ENCODE assay signal across 8 cellular contexts in genomic region chr19:2236285-2237050, GRCh38. TPM values are rescaled to one million over a fixed set of nuclear protein-coding genes. Genes with fewer than 3 reads are reported as not detected.
DNase-seq lines count a peak whose midpoint lies in the region; ATAC-seq and TF ChIP-seq lines count a peak whose summit lies in the region.

PLEKHJ1 (minus strand) TSS chr19:2236329; CDS start chr19:2236248, 81 bp downstream.
A gene with protein sequence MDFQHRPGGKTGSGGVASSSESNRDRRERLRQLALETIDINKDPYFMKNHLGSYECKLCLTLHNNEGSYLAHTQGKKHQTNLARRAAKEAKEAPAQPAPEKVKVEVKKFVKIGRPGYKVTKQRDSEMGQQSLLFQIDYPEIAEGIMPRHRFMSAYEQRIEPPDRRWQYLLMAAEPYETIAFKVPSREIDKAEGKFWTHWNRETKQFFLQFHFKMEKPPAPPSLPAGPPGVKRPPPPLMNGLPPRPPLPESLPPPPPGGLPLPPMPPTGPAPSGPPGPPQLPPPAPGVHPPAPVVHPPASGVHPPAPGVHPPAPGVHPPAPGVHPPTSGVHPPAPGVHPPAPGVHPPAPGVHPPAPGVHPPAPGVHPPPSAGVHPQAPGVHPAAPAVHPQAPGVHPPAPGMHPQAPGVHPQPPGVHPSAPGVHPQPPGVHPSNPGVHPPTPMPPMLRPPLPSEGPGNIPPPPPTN (plus strand): TSS chr19:2236824. CDS start chr19:2243419, 6,595 bp downstream.

- H3K9ac ChIP-seq in mammary epithelial cell (ENCODE audit: insufficient read depth, low read length) (peak within 1 kb of the TSS; percentile 78), iPS-20b (ENCODE audit: low read depth, low read length) (peak within 1 kb of the TSS; percentile 94)

- peak; percentile 100 for DNase-seq in AG08396 (ENCODE audit: low spot score)
- peak; percentile 96 for DNase-seq in NCI-H2227 (lab: John Stamatoyannopoulos, UW; ENCODE audit: unreplicated experiment)
- DNase-seq in WERI-Rb-1 = peak; percentile 98
- DNase-seq in mammary epithelial cell = peak; percentile 97

- H2AFZ ChIP-seq in mammary epithelial cell (ENCODE audit: low read depth, low read length) = peak within 1 kb of the TSS; percentile 87

- CTCF ChIA-PET in mammary epithelial cell (lab: Charles Lee; ENCODE audit: low non-redundant PET) = interaction anchor here (0.6 to 0.7 kb wide), 4 partner anchors 57 to 156 kb away, joined by 3 to 10 read pairs (median 4); no protein-coding TSS in a partner anchor

- H3K4me3 ChIP-seq in WERI-Rb-1 (ENCODE audit: low read depth, low read length) (peak within 1 kb of the TSS; percentile 94), mammary epithelial cell (replicated peaks in 1 of 3; ENCODE audit: insufficient read depth in 1 of 3, low read depth in 2 of 3, low read length in 3 of 3) (peak within 1 kb of the TSS; percentile 67 to 90 (median 84)), iPS-20b (ENCODE audit: low read length) (peak within 1 kb of the TSS; percentile 92), skin epidermis (peak within 1 kb of the TSS; percentile 78 to 98 (median 91))

- peaks cover 5% of the 10 kb centered on the region for H4K20me1 ChIP-seq in mammary epithelial cell (ENCODE audit: insufficient read depth, low read length)

- no peaks in the 10 kb centered on the region for H3K27me3 ChIP-seq in WERI-Rb-1 (ENCODE audit: insufficient read depth, low read depth, severe bottlenecking)
- H3K27me3 ChIP-seq in mammary epithelial cell (ENCODE audit: insufficient read depth, low read length) = no peaks in the 10 kb centered on the region
- H3K27me3 ChIP-seq in iPS-20b (ENCODE audit: insufficient read depth, low read length) = no peaks in the 10 kb centered on the region

- intact Hi-C loops in mammary epithelial cell (cut with micrococcal nuclease) = loop anchor here (1.0 to 10.0 kb wide), 9 partner anchors 33 to 401 kb away; partner anchors contain the start of gene GADD45B

- H3K9me3 ChIP-seq in WERI-Rb-1 (ENCODE audit: severe bottlenecking) = no peaks in the 10 kb centered on the region
- H3K9me3 ChIP-seq in mammary epithelial cell (replicated peaks; ENCODE audit: insufficient read depth, low read length) = no peaks in the 10 kb centered on the region
- H3K9me3 ChIP-seq in iPS-20b (ENCODE audit: insufficient read depth, low read depth, low read length) = no peaks in the 10 kb centered on the region

- ATAC-seq in GM18873 (IDR thresholded peaks at IDR 0.05; ENCODE audit: low FRiP score, unreplicated experiment) (peak; percentile 66), HG03139 (IDR thresholded peaks at IDR 0.05; ENCODE audit: unreplicated experiment) (peak; percentile 67)

- TF ChIP-seq CTCF in WERI-Rb-1 (IDR thresholded peaks at IDR 0.05; ENCODE audit: low read depth, low read length) (peak; percentile 99), mammary epithelial cell (conservative IDR thresholded peaks at IDR 0.05 in 1 of 2, IDR thresholded peaks at IDR 0.05 in 1 of 2; ENCODE audit: extremely low read depth in 1 of 2, insufficient read depth in 1 of 2, low read depth in 1 of 2, low read length in 2 of 2) (peak; percentile 93 to 100)

- H3K79me2 ChIP-seq in mammary epithelial cell (ENCODE audit: insufficient read depth, low read length) = peaks cover 88% of the 10 kb centered on the region

- peak within 1 kb of the TSS; percentile 98 for H3K27ac ChIP-seq in WERI-Rb-1
- peak within 1 kb of the TSS; percentile 79 for H3K27ac ChIP-seq in mammary epithelial cell (ENCODE audit: insufficient read depth, low read depth, low read length)
- peak within 1 kb of the TSS; percentile 59 for H3K27ac ChIP-seq in iPS-20b (ENCODE audit: low read length)
- peak within 1 kb of the TSS; percentile 90 to 99 (median 97) for H3K27ac ChIP-seq in skin epidermis

- under 1% methylated on average over 32 of the region's 84 CpGs for WGBS in mammary epithelial cell (ENCODE audit: low coverage, missing lambda C conversion rate)

- in situ Hi-C loops in mammary epithelial cell (cut with MboI; ENCODE audit: low sequenced_read_pairs in 2 of 2) = no loop called here

- peak within 1 kb of the TSS; percentile 93 for H3K4me2 ChIP-seq in mammary epithelial cell (ENCODE audit: insufficient read depth, low read depth, low read length)

- no TSS peak for BruUV-seq in mammary epithelial cell (replicated peaks; lab: Mats Ljungman, UMichigan)

- peaks cover 70% of the 10 kb centered on the region for H3K36me3 ChIP-seq in WERI-Rb-1
- H3K36me3 ChIP-seq in mammary epithelial cell (ENCODE audit: insufficient read depth, low read length) = no peaks in the 10 kb centered on the region
- H3K36me3 ChIP-seq in iPS-20b (ENCODE audit: insufficient read depth, low read depth, low read length) = peaks cover 34% of the 10 kb centered on the region

- H3K4me1 ChIP-seq in mammary epithelial cell (ENCODE audit: insufficient read depth, low read length) (peaks cover 38% of the 10 kb centered on the region), iPS-20b (ENCODE audit: insufficient read depth, low read length) (peaks cover 21% of the 10 kb centered on the region)

- dilution Hi-C loops in mammary epithelial cell (cut with HindIII; ENCODE audit: low sequenced_read_pairs) = loop anchor here (5.0 kb wide), 3 partner anchors 36 to 91 kb away; partner anchors contain the start of genes LSM7 and SPPL2B

RNA-seq across cellular contexts. Expression of gene PLEKHJ1, which starts in this region (rescaled TPM):
- 10 to 100 TPM; 33.0 to 61.5 TPM for total RNA-seq in mammary epithelial cell
- 68.8 TPM for polyA plus RNA-seq in mammary epithelial cell
- polyA minus RNA-seq in mammary epithelial cell = 62.8 TPM

RNA-seq across cellular contexts. Expression of the second gene that starts in this region (rescaled TPM):
- total RNA-seq in mammary epithelial cell = 10 to 100 TPM; 21.0 to 68.9 TPM
- polyA plus RNA-seq in mammary epithelial cell = 30.5 TPM
- polyA minus RNA-seq in mammary epithelial cell = 19.9 TPM

Comparison
In these comparisons a context has a peak if more than half of its experiments do, and no peak if none do; other contexts are left out.
1. Peak in every context shown above with its lines: DNase-seq, ATAC-seq, H3K4me3 ChIP-seq and H3K27ac ChIP-seq.